Comparison of ENCODE assay signal across 8 cellular contexts in the genomic region with DNA sequence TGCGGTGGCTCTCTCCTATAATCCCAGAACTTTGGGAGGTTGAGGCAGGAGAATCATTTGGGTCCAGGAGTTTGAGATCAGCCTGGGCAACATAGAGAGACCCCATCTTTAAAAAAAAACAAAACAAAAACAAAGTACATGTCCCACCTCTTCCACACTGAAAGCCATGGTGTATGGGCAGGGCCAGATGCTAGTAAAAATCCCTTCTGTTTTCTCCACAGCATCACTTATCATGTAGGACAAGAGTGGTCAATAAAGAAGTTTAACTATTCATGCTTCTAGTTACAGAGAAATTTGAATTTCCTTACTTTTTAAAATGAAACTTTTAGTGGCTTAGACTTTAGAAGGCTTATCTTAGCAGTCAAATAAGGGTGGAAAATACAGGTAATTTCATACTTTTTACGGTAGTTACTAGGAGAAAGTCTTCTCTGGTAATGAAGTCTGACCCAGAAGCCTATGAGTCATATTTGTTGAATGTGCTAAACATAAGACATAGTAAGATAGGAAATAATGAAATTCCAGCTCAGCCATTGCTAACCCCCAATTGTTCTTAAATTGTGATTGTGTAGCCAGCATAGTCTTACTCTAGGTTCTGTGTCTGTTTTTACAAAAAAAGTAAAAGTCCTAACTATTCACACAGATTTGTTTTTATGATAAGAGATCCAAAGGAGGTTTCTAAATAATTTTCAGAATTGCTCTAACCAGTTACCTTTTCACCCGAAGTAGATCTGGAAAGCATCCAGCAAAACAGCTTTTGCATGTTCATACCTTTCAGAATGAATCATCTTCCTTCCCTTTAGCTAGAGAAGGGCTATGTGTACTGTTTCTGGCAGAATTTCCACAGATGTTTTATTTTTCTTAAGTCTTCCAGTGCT. TPM values are rescaled to one million over a fixed set of nuclear protein-coding genes. Genes with fewer than 3 reads are reported as not detected.
DNase-seq lines count a peak whose midpoint lies in the region; ATAC-seq, FAIRE-seq and TF ChIP-seq lines count a peak whose summit lies in the region.

No MANE protein-coding gene starts in this region.

- TF ChIP-seq EP300 in HepG2 (IDR thresholded peaks at IDR 0.05; ENCODE audit: low read depth in 2 of 2, low read length in 2 of 2) (no peak), HepG2 (CRISPR knock-in tag; IDR thresholded peaks at IDR 0.05; ENCODE audit: borderline replicate concordance) (no peak)

- DNase-seq in activated CD8-positive, alpha-beta memory T cell treated with anti-CD3 and anti-CD28 coated beads, Interleukin-2, amount 10 ng/mL, durations not matched to agents 7 days and 5 days: no peak
- no peak for DNase-seq in activated CD8-positive, alpha-beta memory T cell treated with anti-CD3 and anti-CD28 coated beads, Interleukin-2, amount 50 U/mL, for 4 hours
- DNase-seq in activated naive CD4-positive, alpha-beta T cell treated with anti-CD3 and anti-CD28 coated beads, Interleukin-2, amount 50 U/mL, for 72 hours (ENCODE audit: low spot score in 2 of 2): no peak
- DNase-seq in HepG2 (ENCODE audit: low spot score): peak; percentile 10
- DNase-seq in cortex of kidney (lab: John Stamatoyannopoulos, UW): no peak
- no peak for DNase-seq in GM19238 (ENCODE audit: insufficient read length, low spot score)
- no peak for DNase-seq in NCI-H1417 treated with DMSO at 0.1 percent for 48 hours (lab: John Stamatoyannopoulos, UW)

- no peaks in the 10 kb centered on the region for H3K9me3 Mint-ChIP-seq in activated CD8-positive, alpha-beta memory T cell treated with anti-CD3 and anti-CD28 coated beads, Interleukin-2, amount 10 ng/mL, durations not matched to agents 7 days and 5 days (ENCODE audit: low read depth)
- H3K9me3 Mint-ChIP-seq in activated naive CD4-positive, alpha-beta T cell treated with anti-CD3 and anti-CD28 coated beads, Interleukin-2, amount 50 U/mL, for 72 hours: peaks cover 0 to 7% of the 10 kb centered on the region in 2 donors

- peaks cover 50% of the 10 kb centered on the region for H3K4me1 Mint-ChIP-seq in activated CD8-positive, alpha-beta memory T cell treated with anti-CD3 and anti-CD28 coated beads, Interleukin-2, amount 10 ng/mL, durations not matched to agents 7 days and 5 days

- no peak for TF ChIP-seq RAD21 in HepG2 (CRISPR knock-in tag; IDR thresholded peaks at IDR 0.05)

- no peak for TF ChIP-seq CTCF in HepG2 (CRISPR knock-in tag; IDR thresholded peaks at IDR 0.05)

- POLR2A ChIA-PET in HepG2 (lab: Yijun Ruan, JAX): interaction anchor here (0.7 kb wide), 1 partner anchor 229 kb away, joined by 4 read pairs; no protein-coding TSS in a partner anchor

- TF ChIP-seq POLR2A in HepG2 (IDR thresholded peaks at IDR 0.05; ENCODE audit: insufficient read depth in 1 of 2, low read depth in 2 of 2, low read length in 2 of 2): no peak

- no peak overlapping the region for H3K4me3 ChIP-seq in HepG2 (replicated peaks in 1 of 3; ENCODE audit: insufficient read depth in 1 of 3, low read depth in 2 of 3, low read length in 3 of 3)

- no peak for FAIRE-seq in HepG2 (lab: Jason Lieb, UNC)

- no peaks in the 10 kb centered on the region for H3K27me3 Mint-ChIP-seq in activated CD8-positive, alpha-beta memory T cell treated with anti-CD3 and anti-CD28 coated beads, Interleukin-2, amount 10 ng/mL, durations not matched to agents 7 days and 5 days

- H3K4me3 Mint-ChIP-seq in activated CD8-positive, alpha-beta memory T cell treated with anti-CD3 and anti-CD28 coated beads, Interleukin-2, amount 10 ng/mL, durations not matched to agents 7 days and 5 days: peak overlapping the region; percentile 26

- intact Hi-C loops in HepG2 (cut with micrococcal nuclease; ENCODE audit: unreplicated experiment): no loop called here

- H3K36me3 ChIP-seq in HepG2 (replicated peaks in 1 of 2; ENCODE audit: control insufficient read depth in 1 of 2, insufficient read depth in 2 of 2, low read length in 2 of 2): peaks cover 4 to 16% of the 10 kb centered on the region in 2 experiments; a peak in 3 of 5 replicates

- peak overlapping the region; percentile 86 for H3K27ac Mint-ChIP-seq in activated CD8-positive, alpha-beta memory T cell treated with anti-CD3 and anti-CD28 coated beads, Interleukin-2, amount 10 ng/mL, durations not matched to agents 7 days and 5 days
- peak overlapping the region; percentile 82 to 97 for H3K27ac Mint-ChIP-seq in activated naive CD4-positive, alpha-beta T cell treated with anti-CD3 and anti-CD28 coated beads, Interleukin-2, amount 50 U/mL, for 72 hours

- H3K9ac ChIP-seq in HepG2 (ENCODE audit: insufficient read depth, low read depth, low read length): no peak overlapping the region

- no peaks in the 10 kb centered on the region for H3K4me1 ChIP-seq in HepG2 (ENCODE audit: insufficient read depth, low read length)

- peak; percentile 85 for ATAC-seq in activated CD8-positive, alpha-beta memory T cell treated with anti-CD3 and anti-CD28 coated beads, Interleukin-2, amount 10 ng/mL, durations not matched to agents 7 days and 5 days
- peak; percentile 56 for ATAC-seq in HG03095 (IDR thresholded peaks at IDR 0.05; ENCODE audit: unreplicated experiment)
- ATAC-seq in activated naive CD4-positive, alpha-beta T cell treated with anti-CD3 and anti-CD28 coated beads, Interleukin-2, amount 50 U/mL, for 72 hours: peak; percentile 90 to 94
- ATAC-seq in HepG2: no peak

- no TSS peak for BruUV-seq in HepG2 (replicated peaks; lab: Mats Ljungman, UMichigan)

- no peak overlapping the region for H2AFZ ChIP-seq in HepG2 (ENCODE audit: low read length)

- H3K9me3 ChIP-seq in HepG2 (ENCODE audit: low read length): no peaks in the 10 kb centered on the region

- no peak overlapping the region for H3K4me2 ChIP-seq in HepG2 (ENCODE audit: low read depth, low read length)

- no peaks in the 10 kb centered on the region for H3K27me3 ChIP-seq in HepG2 (ENCODE audit: control insufficient read depth in 1 of 2, insufficient read depth in 2 of 2, low read length in 2 of 2)

- peaks cover 27% of the 10 kb centered on the region for H3K36me3 Mint-ChIP-seq in activated CD8-positive, alpha-beta memory T cell treated with anti-CD3 and anti-CD28 coated beads, Interleukin-2, amount 10 ng/mL, durations not matched to agents 7 days and 5 days
- peaks cover 7 to 23% of the 10 kb centered on the region in 2 donors for H3K36me3 Mint-ChIP-seq in activated naive CD4-positive, alpha-beta T cell treated with anti-CD3 and anti-CD28 coated beads, Interleukin-2, amount 50 U/mL, for 72 hours

- 88% methylated on average over 3 of the region's 3 CpGs for WGBS in HepG2 (ENCODE audit: low lambda C conversion rate)

- no peaks in the 10 kb centered on the region for H4K20me1 ChIP-seq in HepG2 (ENCODE audit: insufficient read depth, low read length)

- H3K27ac ChIP-seq in HepG2 (ENCODE audit: extremely low read length, insufficient read depth, low read length): no peak overlapping the region

- in situ Hi-C loops in HepG2 (cut with HindIII; ENCODE audit: extremely low pct_ligation_motif_present, low pct_unique_long_range_greater_than_20kb): no loop called here

- no peaks in the 10 kb centered on the region for H3K79me2 ChIP-seq in HepG2 (ENCODE audit: insufficient read depth, low read length)

- CTCF ChIA-PET in activated CD8-positive, alpha-beta memory T cell treated with anti-CD3 and anti-CD28 coated beads, Interleukin-2, amount 10 ng/mL, durations not matched to agents 7 days and 5 days (lab: Charles Lee): interaction anchor here (1.2 kb wide), 1 partner anchor 13 kb away, joined by 3 read pairs; no protein-coding TSS in a partner anchor
- CTCF ChIA-PET in HepG2 (lab: Yijun Ruan, JAX; ENCODE audit: low intra/inter-chr PET ratio, low total read pairs): no interaction called here

RNA-seq across cellular contexts. Expression of gene ZNF609, which starts 16.4 kb away (rescaled TPM):
- 10 to 100 TPM; 36.8 to 47.5 TPM for total RNA-seq in activated CD8-positive, alpha-beta memory T cell treated with anti-CD3 and anti-CD28 coated beads, Interleukin-2, amount 10 ng/mL, durations not matched to agents 7 days and 5 days
- 10 to 100 TPM; 35.4 to 53.0 TPM for total RNA-seq in activated naive CD4-positive, alpha-beta T cell treated with anti-CD3 and anti-CD28 coated beads, Interleukin-2, amount 50 U/mL, for 72 hours
- total RNA-seq in HepG2 (2016; rRNA removed; fragmentation: Illumina TruSeq; extraction: Trizol): 8.9 and 9.1 TPM in 2 replicates
- 16.4 and 18.8 TPM in 2 replicates for total RNA-seq in HepG2 (2016; cell fraction: cytosol; rRNA removed; fragmentation: Illumina TruSeq; extraction: Trizol; ENCODE audit: low read depth)
- 7.5 and 8.4 TPM in 2 replicates for total RNA-seq in HepG2 (2016; cell fraction: insoluble cytoplasmic fraction; rRNA removed; fragmentation: Illumina TruSeq; extraction: Trizol)
- total RNA-seq in HepG2 (2016; cell fraction: membrane; rRNA removed; fragmentation: Illumina TruSeq; extraction: Trizol): 9.1 and 10.8 TPM in 2 replicates
- 9.9 and 12.6 TPM in 2 replicates for total RNA-seq in HepG2 (2016; cell fraction: nucleus; rRNA removed; fragmentation: Illumina TruSeq; extraction: Trizol)
- polyA plus RNA-seq in HepG2 (2011; rRNA removed): 9.9 and 11.5 TPM in 2 replicates
- polyA plus RNA-seq in HepG2 (2011; cell fraction: cytosol; rRNA removed): 5.1 and 6.3 TPM in 2 replicates
- polyA plus RNA-seq in HepG2 (2011; cell fraction: nucleus; rRNA removed): 8.3 and 14.7 TPM in 2 replicates
- polyA plus RNA-seq in HepG2 (2012): 9.7 and 11.3 TPM in 2 replicates
- 0.28 and 0.34 TPM in 2 replicates for polyA plus RNA-seq in HepG2 (2016; cell fraction: cytosol; fragmentation: Illumina TruSeq; extraction: Trizol; ENCODE audit: low read depth)
- 6.2 and 8.7 TPM in 2 replicates for polyA plus RNA-seq in HepG2 (2016; cell fraction: insoluble cytoplasmic fraction; fragmentation: Illumina TruSeq; extraction: Trizol; ENCODE audit: low read depth)
- polyA plus RNA-seq in HepG2 (2016; cell fraction: membrane; fragmentation: Illumina TruSeq; extraction: Trizol; ENCODE audit: low read depth): 1.2 and 1.5 TPM in 2 replicates
- polyA plus RNA-seq in HepG2 (2016; cell fraction: nucleus; fragmentation: Illumina TruSeq; extraction: Trizol; ENCODE audit: insufficient read depth, low read depth): 9.8 and 10.0 TPM in 2 replicates
- 24.6 and 47.4 TPM in 2 replicates for polyA minus RNA-seq in HepG2 (2011; rRNA and poly(A)+ RNA removed; ENCODE audit: low replicate concordance)
- polyA minus RNA-seq in HepG2 (2011; cell fraction: cytosol; rRNA and poly(A)+ RNA removed): 9.9 and 12.1 TPM in 2 replicates
- polyA minus RNA-seq in HepG2 (2011; cell fraction: nucleus; rRNA and poly(A)+ RNA removed): 19.3 and 20.1 TPM in 2 replicates

RNA-seq across cellular contexts. Expression of gene TRIP4, which starts 56.3 kb away (rescaled TPM):
- 10 to 100 TPM; 19.5 to 19.8 TPM for total RNA-seq in activated CD8-positive, alpha-beta memory T cell treated with anti-CD3 and anti-CD28 coated beads, Interleukin-2, amount 10 ng/mL, durations not matched to agents 7 days and 5 days
- 10 to 100 TPM; 21.7 to 24.7 TPM for total RNA-seq in activated naive CD4-positive, alpha-beta T cell treated with anti-CD3 and anti-CD28 coated beads, Interleukin-2, amount 50 U/mL, for 72 hours
- total RNA-seq in HepG2 (2016; rRNA removed; fragmentation: Illumina TruSeq; extraction: Trizol): 7.1 and 19.7 TPM in 2 replicates
- total RNA-seq in HepG2 (2016; cell fraction: cytosol; rRNA removed; fragmentation: Illumina TruSeq; extraction: Trizol; ENCODE audit: low read depth): 6.7 and 9.1 TPM in 2 replicates
- total RNA-seq in HepG2 (2016; cell fraction: insoluble cytoplasmic fraction; rRNA removed; fragmentation: Illumina TruSeq; extraction: Trizol): 8.9 and 22.3 TPM in 2 replicates
- 7.1 and 11.0 TPM in 2 replicates for total RNA-seq in HepG2 (2016; cell fraction: membrane; rRNA removed; fragmentation: Illumina TruSeq; extraction: Trizol)
- total RNA-seq in HepG2 (2016; cell fraction: nucleus; rRNA removed; fragmentation: Illumina TruSeq; extraction: Trizol): 9.0 and 12.1 TPM in 2 replicates
- polyA plus RNA-seq in HepG2 (2011; rRNA removed): 11.5 and 11.8 TPM in 2 replicates
- 6.7 and 9.8 TPM in 2 replicates for polyA plus RNA-seq in HepG2 (2011; cell fraction: cytosol; rRNA removed)
- 5.9 and 7.8 TPM in 2 replicates for polyA plus RNA-seq in HepG2 (2011; cell fraction: nucleus; rRNA removed)
- 16.8 and 18.5 TPM in 2 replicates for polyA plus RNA-seq in HepG2 (2012)
- polyA plus RNA-seq in HepG2 (2016; cell fraction: cytosol; fragmentation: Illumina TruSeq; extraction: Trizol; ENCODE audit: low read depth): 5.2 and 6.5 TPM in 2 replicates
- 29.8 and 31.4 TPM in 2 replicates for polyA plus RNA-seq in HepG2 (2016; cell fraction: insoluble cytoplasmic fraction; fragmentation: Illumina TruSeq; extraction: Trizol; ENCODE audit: low read depth)
- polyA plus RNA-seq in HepG2 (2016; cell fraction: membrane; fragmentation: Illumina TruSeq; extraction: Trizol; ENCODE audit: low read depth): 8.3 and 9.5 TPM in 2 replicates
- 20.2 and 22.7 TPM in 2 replicates for polyA plus RNA-seq in HepG2 (2016; cell fraction: nucleus; fragmentation: Illumina TruSeq; extraction: Trizol; ENCODE audit: insufficient read depth, low read depth)
- 12.9 and 19.4 TPM in 2 replicates for polyA minus RNA-seq in HepG2 (2011; rRNA and poly(A)+ RNA removed; ENCODE audit: low replicate concordance)
- polyA minus RNA-seq in HepG2 (2011; cell fraction: cytosol; rRNA and poly(A)+ RNA removed): 8.0 and 11.1 TPM in 2 replicates
- polyA minus RNA-seq in HepG2 (2011; cell fraction: nucleus; rRNA and poly(A)+ RNA removed): 26.7 and 30.7 TPM in 2 replicates
